In genomic region chr14:90398315-90398811, GRCh38 we compare ENCODE assay signal across 8 cellular contexts. TPM values are rescaled to one million over a fixed set of nuclear protein-coding genes. Genes with fewer than 3 reads are reported as not detected.
DNase-seq lines count a peak whose midpoint lies in the region; ATAC-seq, FAIRE-seq and TF ChIP-seq lines count a peak whose summit lies in the region.

No MANE protein-coding gene starts in this region.

- no peak for FAIRE-seq in D721Med (lab: Jason Lieb, UNC)

- peaks cover 6 to 51% (median 47%) of the 10 kb centered on the region in 5 donors for H3K4me1 ChIP-seq in subcutaneous abdominal adipose tissue (ENCODE audit: control insufficient read depth in 5 of 5, insufficient read depth in 5 of 5, low read length in 5 of 5)

- peaks cover 12 to 14% of the 10 kb centered on the region in 2 donors for H3K36me3 Mint-ChIP-seq in naive B cell

- peaks cover 28 to 44% (median 42%) of the 10 kb centered on the region in 3 donors for H3K4me1 Mint-ChIP-seq in naive B cell

- H3K4me3 ChIP-seq in epithelial cell of esophagus (ENCODE audit: low read length) (peak overlapping the region; percentile 95), subcutaneous abdominal adipose tissue (ENCODE audit: low read depth in 1 of 5, low read length in 5 of 5) (peak overlapping the region; percentile 79 to 99 (median 93))

- H3K9me3 Mint-ChIP-seq in naive B cell = peaks cover 0 to 5% (median 0%) of the 10 kb centered on the region in 7 donors

- no peaks in the 10 kb centered on the region for H3K27me3 Mint-ChIP-seq in naive B cell

- H3K4me3 Mint-ChIP-seq in naive B cell = peak overlapping the region; percentile 94 to 99 (median 98)

- in situ Hi-C loops in GM13977 (cut with MboI; ENCODE audit: low pct_unique_long_range_greater_than_20kb, low sequenced_read_pairs, unreplicated experiment) = no loop called here

- H3K9me3 ChIP-seq in subcutaneous abdominal adipose tissue (ENCODE audit: control insufficient read depth in 5 of 5, low read length in 5 of 5) = no peaks in the 10 kb centered on the region

- H3K27ac Mint-ChIP-seq in naive B cell = peak overlapping the region; percentile 98 to 100 (median 100)

- peak; percentile 51 for DNase-seq in GM13977 (ENCODE audit: low spot score)
- peak; percentile 38 for DNase-seq in NCI-H510A (lab: John Stamatoyannopoulos, UW)
- DNase-seq in activated CD8-positive, alpha-beta memory T cell treated with anti-CD3 and anti-CD28 coated beads for 48 hours (ENCODE audit: low read depth in 2 of 3, low spot score in 2 of 3) = peak in 2 of 3 experiments; percentile 14 to 45
- peak; percentile 62 for DNase-seq in epithelial cell of esophagus (ENCODE audit: low read depth)
- DNase-seq in naive B cell = peak; percentile 80
- no peak for DNase-seq in D721Med (ENCODE audit: insufficient read length, low spot score)

- no peak for TF ChIP-seq CTCF in GM13977 (IDR thresholded peaks at IDR 0.05; ENCODE audit: extremely low read depth, insufficient read depth, missing control alignments)
- TF ChIP-seq CTCF in epithelial cell of esophagus (IDR thresholded peaks at IDR 0.05; ENCODE audit: insufficient read depth, low read depth, low read length, missing control alignments) = no peak
- TF ChIP-seq CTCF in D721Med (IDR thresholded peaks at IDR 0.05; ENCODE audit: insufficient read depth, missing control alignments) = no peak

- peak overlapping the region; percentile 80 for H3K27ac ChIP-seq in subcutaneous abdominal adipose tissue (ENCODE audit: low read depth, low read length)

- peak; percentile 16 for ATAC-seq in HG02678 (IDR thresholded peaks at IDR 0.05; ENCODE audit: unreplicated experiment)
- ATAC-seq in naive B cell (ENCODE audit: low read depth in 2 of 2) = peak; percentile 43 to 48

- peaks cover 15 to 34% (median 28%) of the 10 kb centered on the region in 5 donors for H3K36me3 ChIP-seq in subcutaneous abdominal adipose tissue (ENCODE audit: control insufficient read depth in 5 of 5, insufficient read depth in 5 of 5, low read length in 5 of 5)

- no peaks in the 10 kb centered on the region for H3K27me3 ChIP-seq in subcutaneous abdominal adipose tissue (ENCODE audit: control insufficient read depth in 5 of 5, insufficient read depth in 4 of 5, low read length in 5 of 5)

- peak overlapping the region; percentile 22 to 79 (median 67) for H3K9ac ChIP-seq in subcutaneous abdominal adipose tissue (ENCODE audit: low read length in 5 of 5)

RNA-seq across cellular contexts. Expression of gene CALM1, which starts 1.5 kb away (rescaled TPM):
- 1,000 to 10,000 TPM; 1,004 to 1,312 (median 1,081) TPM for polyA plus RNA-seq in naive B cell (ENCODE audit: low read depth in 6 of 6)
